In genomic region chr7:28093617-28094232, GRCh38 we compare ENCODE assay signal across 8 cellular contexts.
DNase-seq lines count a peak whose midpoint lies in the region; ATAC-seq and TF ChIP-seq lines count a peak whose summit lies in the region.

No MANE protein-coding gene starts in this region.

- no peaks in the 10 kb centered on the region for H3K4me1 ChIP-seq in breast epithelium
- peaks cover 10% of the 10 kb centered on the region for H3K4me1 ChIP-seq in stomach smooth muscle (ENCODE audit: control insufficient read depth, insufficient read depth, low read length)

- CTCF ChIA-PET in MCF 10A (lab: Yijun Ruan, JAX): interaction anchor here (0.6 to 7.2 kb wide), 28 partner anchors 8 to 1073 kb away, joined by 3 to 108 read pairs (median 4); no protein-coding TSS in a partner anchor
- CTCF ChIA-PET in activated CD4-positive, alpha-beta T cell treated with anti-CD3 and anti-CD28 coated beads for 36 hours (lab: Charles Lee): interaction anchor here (0.6 to 5.4 kb wide), 18 partner anchors 8 to 898 kb away, joined by 3 to 47 read pairs (median 4); partner anchors contain the start of gene HIBADH

- H3K36me3 Mint-ChIP-seq in MCF 10A (ENCODE audit: insufficient read depth, unreplicated experiment) (no peaks in the 10 kb centered on the region), endothelial cell (ENCODE audit: low read depth, unreplicated experiment) (no peaks in the 10 kb centered on the region)
- H3K36me3 Mint-ChIP-seq in activated CD4-positive, alpha-beta T cell treated with anti-CD3 and anti-CD28 coated beads for 36 hours (ENCODE audit: low read depth): peaks cover 2% of the 10 kb centered on the region

- no TSS peak for BruUV-seq in MCF 10A (replicated peaks; lab: Mats Ljungman, UMichigan)

- peak; percentile 68 for TF ChIP-seq CTCF in MCF 10A (IDR thresholded peaks at IDR 0.05; ENCODE audit: unreplicated experiment)
- peak in 1 of 3 donors; percentile 28 for TF ChIP-seq CTCF in breast epithelium (IDR thresholded peaks at IDR 0.05)
- peak; percentile 87 for TF ChIP-seq CTCF in endothelial cell (IDR thresholded peaks at IDR 0.05; ENCODE audit: unreplicated experiment)

- intact Hi-C loops in MCF 10A (cut with micrococcal nuclease) (loop anchor here (1.0 to 10.0 kb wide), 4 partner anchors 73 to 349 kb away; partner anchors contain the start of gene TAX1BP1), breast epithelium (cut with DNase I; ENCODE audit: low total_unique reads) (no loop called here)
- intact Hi-C loops in activated CD4-positive, alpha-beta T cell treated with anti-CD3 and anti-CD28 coated beads for 36 hours (cut with DNase I, micrococcal nuclease): loop anchor here in 1 of 2 experiments (1.0 to 10.0 kb wide), 2 partner anchors 15 to 409 kb away; no protein-coding TSS in a partner anchor

- H3K4me3 Mint-ChIP-seq in MCF 10A (ENCODE audit: unreplicated experiment) (no peak overlapping the region), endothelial cell (ENCODE audit: unreplicated experiment) (no peak overlapping the region)
- no peak overlapping the region for H3K4me3 Mint-ChIP-seq in activated CD4-positive, alpha-beta T cell treated with anti-CD3 and anti-CD28 coated beads for 36 hours

- H3K27me3 Mint-ChIP-seq in MCF 10A (ENCODE audit: insufficient read depth, unreplicated experiment): no peaks in the 10 kb centered on the region
- no peaks in the 10 kb centered on the region for H3K27me3 Mint-ChIP-seq in activated CD4-positive, alpha-beta T cell treated with anti-CD3 and anti-CD28 coated beads for 36 hours
- no peaks in the 10 kb centered on the region for H3K27me3 Mint-ChIP-seq in endothelial cell (ENCODE audit: unreplicated experiment)

- ATAC-seq in activated CD4-positive, alpha-beta T cell treated with anti-CD3 and anti-CD28 coated beads for 36 hours: peak; percentile 49
- no peak for ATAC-seq in GM19455 (IDR thresholded peaks at IDR 0.05; ENCODE audit: unreplicated experiment)

- H3K9me3 Mint-ChIP-seq in MCF 10A (ENCODE audit: unreplicated experiment) (no peaks in the 10 kb centered on the region), endothelial cell (ENCODE audit: unreplicated experiment) (no peaks in the 10 kb centered on the region)
- H3K9me3 Mint-ChIP-seq in activated CD4-positive, alpha-beta T cell treated with anti-CD3 and anti-CD28 coated beads for 36 hours (ENCODE audit: low read depth): no peaks in the 10 kb centered on the region

- H3K9me3 ChIP-seq in breast epithelium: no peaks in the 10 kb centered on the region
- H3K9me3 ChIP-seq in stomach smooth muscle (ENCODE audit: control insufficient read depth in 2 of 2, low read length in 2 of 2): no peaks in the 10 kb centered on the region

- H3K4me3 ChIP-seq in breast epithelium: no peak overlapping the region
- peak overlapping the region; percentile 40 to 41 for H3K4me3 ChIP-seq in stomach smooth muscle (ENCODE audit: low read length in 2 of 2)

- H3K27ac Mint-ChIP-seq in MCF 10A (ENCODE audit: low read depth, unreplicated experiment): no peak overlapping the region
- no peak overlapping the region for H3K27ac Mint-ChIP-seq in activated CD4-positive, alpha-beta T cell treated with anti-CD3 and anti-CD28 coated beads for 36 hours
- H3K27ac Mint-ChIP-seq in endothelial cell (ENCODE audit: unreplicated experiment): no peak overlapping the region

- no peaks in the 10 kb centered on the region for H3K27me3 ChIP-seq in breast epithelium
- no peaks in the 10 kb centered on the region for H3K27me3 ChIP-seq in stomach smooth muscle (ENCODE audit: control insufficient read depth in 1 of 2, insufficient read depth in 2 of 2, low read length in 2 of 2)

- H3K4me1 Mint-ChIP-seq in MCF 10A (ENCODE audit: insufficient read depth, unreplicated experiment) (no peaks in the 10 kb centered on the region), endothelial cell (ENCODE audit: unreplicated experiment) (no peaks in the 10 kb centered on the region)
- H3K4me1 Mint-ChIP-seq in activated CD4-positive, alpha-beta T cell treated with anti-CD3 and anti-CD28 coated beads for 36 hours: peaks cover 25% of the 10 kb centered on the region

- DNase-seq in MCF 10A (ENCODE audit: unreplicated experiment): peak; percentile 85
- DNase-seq in breast epithelium (ENCODE audit: low spot score in 2 of 2): no peak
- DNase-seq in NCI-H2196 (lab: John Stamatoyannopoulos, UW; ENCODE audit: unreplicated experiment): peak; percentile 58
- peak; percentile 88 for DNase-seq in activated CD4-positive, alpha-beta T cell treated with anti-CD3 and anti-CD28 coated beads for 36 hours
- peak; percentile 88 for DNase-seq in endothelial cell (ENCODE audit: low spot score)
- peak; percentile 91 for DNase-seq in myocyte (ENCODE audit: low read depth)

- POLR2A ChIA-PET in MCF 10A (lab: Yijun Ruan, JAX): interaction anchor here (0.7 to 1.4 kb wide), 3 partner anchors 10 to 898 kb away, joined by 3 to 8 read pairs (median 3); no protein-coding TSS in a partner anchor
- POLR2A ChIA-PET in activated CD4-positive, alpha-beta T cell treated with anti-CD3 and anti-CD28 coated beads for 36 hours (lab: Charles Lee): no interaction called here

- H3K36me3 ChIP-seq in breast epithelium (no peaks in the 10 kb centered on the region), stomach smooth muscle (ENCODE audit: control insufficient read depth in 2 of 2, insufficient read depth in 2 of 2, low read length in 2 of 2) (no peaks in the 10 kb centered on the region)

- TF ChIP-seq POLR2A in breast epithelium (IDR thresholded peaks at IDR 0.05): no peak

- H3K27ac ChIP-seq in breast epithelium: no peak overlapping the region
- no peak overlapping the region for H3K27ac ChIP-seq in stomach smooth muscle (ENCODE audit: low read length)

- no peak overlapping the region for H3K9ac ChIP-seq in stomach smooth muscle (ENCODE audit: low read length in 2 of 2)

Comparison
In these comparisons a context has a peak if more than half of its experiments do, and no peak if none do; other contexts are left out.
1. DNase-seq: peak in MCF 10A (single experiment), NCI-H2196 (single experiment), activated CD4-positive, alpha-beta T cell treated with anti-CD3 and anti-CD28 coated beads for 36 hours (single experiment), endothelial cell (single experiment) and myocyte (single experiment); none in breast epithelium (0 of 2).
2. H3K4me3 ChIP-seq: peak in stomach smooth muscle (2 of 2); none in breast epithelium (0 of 3).